Comparison of ENCODE assay signal across 1 cellular context in genomic region chr2:124476291-124476690, GRCh38.
TF ChIP-seq lines count a peak whose summit lies in the region.

No MANE protein-coding gene starts in this region.

TF ChIP-seq in IMR-90, 13 proteins besides CTCF, POLR2A, EP300 and RAD21 (continued from another document):
- TF ChIP-seq RCOR1 (IDR thresholded peaks at IDR 0.05; ENCODE audit: insufficient replicate concordance, low read length) (no peak), NFE2L2 (IDR thresholded peaks at IDR 0.05; ENCODE audit: low read depth, low read length) (no peak), MAFK (IDR thresholded peaks at IDR 0.05; ENCODE audit: low read depth, low read length) (no peak)
- TF ChIP-seq, protein P1, sequence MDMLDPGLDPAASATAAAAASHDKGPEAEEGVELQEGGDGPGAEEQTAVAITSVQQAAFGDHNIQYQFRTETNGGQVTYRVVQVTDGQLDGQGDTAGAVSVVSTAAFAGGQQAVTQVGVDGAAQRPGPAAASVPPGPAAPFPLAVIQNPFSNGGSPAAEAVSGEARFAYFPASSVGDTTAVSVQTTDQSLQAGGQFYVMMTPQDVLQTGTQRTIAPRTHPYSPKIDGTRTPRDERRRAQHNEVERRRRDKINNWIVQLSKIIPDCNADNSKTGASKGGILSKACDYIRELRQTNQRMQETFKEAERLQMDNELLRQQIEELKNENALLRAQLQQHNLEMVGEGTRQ (IDR thresholded peaks at IDR 0.05; ENCODE audit: low read depth, low read length), result no peak
